In the genomic region with DNA sequence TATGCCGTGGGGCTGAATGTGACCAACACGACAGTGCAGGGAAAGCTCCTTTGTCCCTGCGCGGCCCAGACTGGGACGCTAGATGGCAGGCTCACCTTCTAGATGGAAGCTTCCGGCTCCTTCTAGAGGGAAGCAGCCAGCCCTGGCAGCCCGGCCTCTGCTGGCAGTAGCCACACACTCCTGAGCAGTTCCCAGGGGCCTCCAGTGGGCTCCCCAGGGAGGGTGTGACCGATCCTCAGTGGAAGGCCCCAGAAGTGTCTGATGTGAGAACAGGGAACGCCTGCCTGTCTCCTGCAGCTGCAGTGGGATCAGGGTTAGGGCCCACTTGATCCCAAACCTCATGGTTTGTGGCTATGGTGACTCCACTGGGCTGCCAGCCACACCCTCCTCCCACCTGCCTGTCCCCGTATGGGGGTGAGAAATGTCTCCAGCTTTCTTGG, we compare ENCODE assay signal across 8 cellular contexts. TPM values are rescaled to one million over a fixed set of nuclear protein-coding genes. Genes with fewer than 3 reads are reported as not detected.
A peak's percentile ranks its signal among the peaks of the same experiment; 100 is the strongest.
DNase-seq lines count a peak whose midpoint lies in the region; ATAC-seq lines count a peak whose summit lies in the region.

No MANE protein-coding gene starts in this region.

- DNase-seq in COLO668 (lab: John Stamatoyannopoulos, UW; ENCODE audit: unreplicated experiment) (peak; percentile 89), NCI-H748 treated with DMSO at 0.1 percent for 48 hours (lab: John Stamatoyannopoulos, UW) (peak; percentile 62), dermis microvascular lymphatic vessel endothelial cell (ENCODE audit: low read depth in 2 of 2) (peak; percentile 42 to 79), lung microvascular endothelial cell (ENCODE audit: low read depth in 2 of 2) (peak; percentile 79 to 83)
- DNase-seq in activated CD4-positive, alpha-beta T cell treated with anti-CD3 and anti-CD28 coated beads, Interleukin-2, amount 50 U/mL, for 24 hours (ENCODE audit: low read depth in 1 of 2, low spot score in 1 of 2) = peak; percentile 59 to 72
- peak; percentile 54 for DNase-seq in stimulated activated CD8-positive, alpha-beta memory T cell treated with anti-CD3 and anti-CD28 coated beads, Interleukin-15, amount 100 ng/mL, for 1 hour (ENCODE audit: low read depth)

- ATAC-seq in GM19467 (IDR thresholded peaks at IDR 0.05; ENCODE audit: unreplicated experiment) (peak; percentile 90), HG03571 (IDR thresholded peaks at IDR 0.05; ENCODE audit: unreplicated experiment) (peak; percentile 96)

RNA-seq across cellular contexts. Expression of gene LRPPRC, which starts 48.5 kb away (rescaled TPM):
- 47.2 and 61.1 TPM in 2 replicates for total RNA-seq in dermis microvascular lymphatic vessel endothelial cell
- total RNA-seq in lung microvascular endothelial cell = 40.1 and 40.5 TPM in 2 replicates

Comparison
In these comparisons a context has a peak if more than half of its experiments do, and no peak if none do; other contexts are left out.
1. Peak in every context shown above with its lines: DNase-seq and ATAC-seq.